ENCODE assay signal across 18 cellular contexts in genomic region chr1:54329337-54329954, GRCh38.
A peak's percentile ranks its signal among the peaks of the same experiment; 100 is the strongest.
DNase-seq lines count a peak whose midpoint lies in the region; ATAC-seq and TF ChIP-seq lines count a peak whose summit lies in the region.
"Had no signal": no experiment of that assay in that cellular context is flagged by ENCODE, and none has a peak within 500 bp of the region (broad histone marks: within the 10 kb centered on the region; RNA-seq: fewer than 3 reads in every experiment).

No MANE protein-coding gene starts in this region.

- peaks cover 56 to 95% of the 10 kb centered on the region in 2 experiments for H3K79me1 ChIP-seq in IMR-90 (ENCODE audit: low read depth in 1 of 2, low read length in 2 of 2)
- peaks cover 54% of the 10 kb centered on the region for H3K79me1 ChIP-seq in mesenchymal stem cell (replicated peaks; ENCODE audit: low read length, poor library complexity, severe bottlenecking)

- H2BK120ac ChIP-seq in IMR-90 (ENCODE audit: low read depth, low read length): no peak overlapping the region
- no peak overlapping the region for H2BK120ac ChIP-seq in mesenchymal stem cell (ENCODE audit: low read depth, low read length)

- H3K9me3 ChIP-seq in IMR-90 (ENCODE audit: control insufficient read depth, insufficient read depth, low read length) (no peaks in the 10 kb centered on the region), mesenchymal stem cell (ENCODE audit: control insufficient read depth, low read length) (no peaks in the 10 kb centered on the region)
- H3K9me3 ChIP-seq: suprapubic skin had no signal

- no peak for TF ChIP-seq POLR2A in IMR-90 (IDR thresholded peaks at IDR 0.05; ENCODE audit: low read depth, low read length)

- no peak overlapping the region for H3K4me3 ChIP-seq in IMR-90 (ENCODE audit: insufficient read depth, low read depth, low read length)
- H3K4me3 ChIP-seq in mesenchymal stem cell (ENCODE audit: insufficient read depth in 1 of 2, low read depth in 1 of 2, low read length in 2 of 2): no peak overlapping the region
- H3K4me3 ChIP-seq: hepatocyte, PC-9, suprapubic skin had no signal

- H4K91ac ChIP-seq in IMR-90 (ENCODE audit: insufficient read depth, low read depth, low read length) (no peak overlapping the region), mesenchymal stem cell (ENCODE audit: low read length) (no peak overlapping the region)

- H3K4ac ChIP-seq in IMR-90 (ENCODE audit: low read depth, low read length) (no peak overlapping the region), mesenchymal stem cell (ENCODE audit: low read depth in 1 of 2, low read length in 2 of 2) (peak overlapping the region; percentile 3 to 31)

- H3K36me3 ChIP-seq in IMR-90 (ENCODE audit: control insufficient read depth, insufficient read depth, low read length) (peaks cover 4% of the 10 kb centered on the region; the same call in 1 of the 2 replicates), mesenchymal stem cell (ENCODE audit: control insufficient read depth in 1 of 2, insufficient read depth in 2 of 2, low read depth in 1 of 2, low read length in 2 of 2) (peaks cover 0 to 12% of the 10 kb centered on the region in 2 experiments)
- H3K36me3 ChIP-seq: suprapubic skin had no signal

- H3K14ac ChIP-seq in IMR-90 (replicated peaks; ENCODE audit: low read depth, low read length) (peak overlapping the region; percentile 8), mesenchymal stem cell (ENCODE audit: low read length in 2 of 2) (peak overlapping the region in 1 of 2 experiments; percentile 94)

- H3K36me3 Mint-ChIP-seq in chondrocyte (ENCODE audit: low read depth): no peaks in the 10 kb centered on the region
- peaks cover 16% of the 10 kb centered on the region for H3K36me3 Mint-ChIP-seq in stimulated activated effector memory CD8-positive, alpha-beta T cell treated with anti-CD3 and anti-CD28 coated beads, Interleukin-12 subunit alpha, Interleukin-12 subunit beta, amount 100 ng/mL, for 72 hours
- H3K36me3 Mint-ChIP-seq in activated T-helper 2 cell treated with anti-CD3 and anti-CD28 coated beads, Interferon-gamma antibody, Interleukin-2, Interleukin-4, amounts not matched to agents 10 μg/mL and 5 μg/mL and 100 μg/mL, durations not matched to agents 14 hours and 24 hours and 36 hours (ENCODE audit: low read depth): no peaks in the 10 kb centered on the region

- H2BK20ac ChIP-seq in IMR-90 (ENCODE audit: low read depth, low read length): no peak overlapping the region

- peaks cover 47% of the 10 kb centered on the region for H3K9me1 ChIP-seq in IMR-90 (ENCODE audit: insufficient read depth, low read length)

- peak overlapping the region; percentile 8 for H3K27ac Mint-ChIP-seq in chondrocyte (ENCODE audit: unreplicated experiment)
- peak overlapping the region; percentile 79 for H3K27ac Mint-ChIP-seq in stimulated activated effector memory CD8-positive, alpha-beta T cell treated with anti-CD3 and anti-CD28 coated beads, Interleukin-12 subunit alpha, Interleukin-12 subunit beta, amount 100 ng/mL, for 72 hours
- H3K27ac Mint-ChIP-seq in activated T-helper 2 cell treated with anti-CD3 and anti-CD28 coated beads, Interferon-gamma antibody, Interleukin-2, Interleukin-4, amounts not matched to agents 10 μg/mL and 5 μg/mL and 100 μg/mL, durations not matched to agents 14 hours and 24 hours and 36 hours: no peak overlapping the region

- ATAC-seq in IMR-90 (ENCODE audit: low read depth): no peak
- ATAC-seq in stimulated activated effector memory CD8-positive, alpha-beta T cell treated with anti-CD3 and anti-CD28 coated beads, Interleukin-12 subunit alpha, Interleukin-12 subunit beta, amount 100 ng/mL, for 72 hours: no peak
- ATAC-seq: activated T-helper 17 cell treated with anti-CD3 and anti-CD28 coated beads, Interleukin-2, amount 50 U/mL, for 72 hours; sciatic nerve had no signal

- H3K27ac ChIP-seq in IMR-90 (ENCODE audit: insufficient read depth, low read length) (no peak overlapping the region), mesenchymal stem cell (ENCODE audit: low read length, poor library complexity, severe bottlenecking) (no peak overlapping the region)
- H3K27ac ChIP-seq: PC-9, suprapubic skin had no signal

- no peaks in the 10 kb centered on the region for H3K9me3 Mint-ChIP-seq in chondrocyte (ENCODE audit: low read depth)
- no peaks in the 10 kb centered on the region for H3K9me3 Mint-ChIP-seq in stimulated activated effector memory CD8-positive, alpha-beta T cell treated with anti-CD3 and anti-CD28 coated beads, Interleukin-12 subunit alpha, Interleukin-12 subunit beta, amount 100 ng/mL, for 72 hours
- H3K9me3 Mint-ChIP-seq in activated T-helper 2 cell treated with anti-CD3 and anti-CD28 coated beads, Interferon-gamma antibody, Interleukin-2, Interleukin-4, amounts not matched to agents 10 μg/mL and 5 μg/mL and 100 μg/mL, durations not matched to agents 14 hours and 24 hours and 36 hours: no peaks in the 10 kb centered on the region
- H3K9me3 Mint-ChIP-seq: activated T-helper 17 cell treated with anti-CD3 and anti-CD28 coated beads, Interleukin-2, amount 50 U/mL, for 72 hours had no signal

- dilution Hi-C loops in IMR-90 (cut with HindIII; ENCODE audit: low sequenced_read_pairs, unreplicated experiment): no loop called here

- CTCF ChIA-PET in IMR-90 (lab: Yijun Ruan, JAX): no interaction called here

- in situ Hi-C loops in IMR-90 (cut with MboI; ENCODE audit: low sequenced_read_pairs): no loop called here

- intact Hi-C loops in IMR-90 (cut with micrococcal nuclease): no loop called here
- intact Hi-C loops in activated T-helper 2 cell treated with anti-CD3 and anti-CD28 coated beads, Interferon-gamma antibody, Interleukin-2, Interleukin-4, amounts not matched to agents 10 μg/mL and 5 μg/mL and 100 μg/mL, durations not matched to agents 14 hours and 24 hours and 36 hours (cut with micrococcal nuclease): no loop called here

- H3K23ac ChIP-seq in IMR-90 (ENCODE audit: low read depth, low read length): no peak overlapping the region; the same call in 1 of the 2 replicates
- H3K23ac ChIP-seq in mesenchymal stem cell (ENCODE audit: low read length in 2 of 2): no peak overlapping the region

- WGBS in IMR-90 (ENCODE audit: extremely low coverage in 2 of 2, insufficient read length in 1 of 2), 2 experiments: no CpG with 5 or more reads among the region's 3 CpGs
- 83% methylated on average over 3 of the region's 3 CpGs for WGBS in mesenchymal stem cell

- POLR2A ChIA-PET in IMR-90 (lab: Charles Lee; ENCODE audit: unreplicated experiment): no interaction called here

- BruUV-seq in IMR-90 (replicated peaks; lab: Mats Ljungman, UMichigan): no TSS peak

- TF ChIP-seq CTCF in IMR-90 (conservative IDR thresholded peaks at IDR 0.05; ENCODE audit: low read depth, low read length) (no peak), chondrocyte (IDR thresholded peaks at IDR 0.05) (no peak)

- no peak for TF ChIP-seq RAD21 in IMR-90 (IDR thresholded peaks at IDR 0.05; ENCODE audit: low read length)

- H3K18ac ChIP-seq in IMR-90 (ENCODE audit: low read depth, low read length) (no peak overlapping the region), mesenchymal stem cell (ENCODE audit: low read depth in 1 of 2, low read length in 2 of 2) (peak overlapping the region in 1 of 2 experiments; percentile 38)

- H2BK15ac ChIP-seq in IMR-90 (ENCODE audit: low read depth, low read length): no peak overlapping the region
- H2BK15ac ChIP-seq in mesenchymal stem cell (ENCODE audit: low read depth, poor library complexity, severe bottlenecking): no peak overlapping the region

- H3K4me2 ChIP-seq in IMR-90 (ENCODE audit: low read depth, low read length): no peak overlapping the region
- H3K4me2 ChIP-seq in mesenchymal stem cell (ENCODE audit: low read length, poor library complexity, severe bottlenecking): no peak overlapping the region
- H3K4me2 ChIP-seq: hepatocyte, PC-9 had no signal

- H2AFZ ChIP-seq in IMR-90 (replicated peaks; ENCODE audit: low read length, poor library complexity) (no peak overlapping the region), mesenchymal stem cell (ENCODE audit: low read depth, low read length) (no peak overlapping the region)
- H2AFZ ChIP-seq: hepatocyte, PC-9 had no signal

- H3K4me1 ChIP-seq in IMR-90 (ENCODE audit: control insufficient read depth, insufficient read depth, low read length) (peaks cover 63% of the 10 kb centered on the region), mesenchymal stem cell (ENCODE audit: control insufficient read depth, insufficient read depth, low read depth, low read length) (peaks cover 20% of the 10 kb centered on the region)

- H3K9ac ChIP-seq in IMR-90 (ENCODE audit: low read depth, low read length) (no peak overlapping the region), mesenchymal stem cell (ENCODE audit: low read length) (no peak overlapping the region)

- peaks cover 21% of the 10 kb centered on the region for H3K4me1 Mint-ChIP-seq in chondrocyte (ENCODE audit: low read depth)
- peaks cover 77% of the 10 kb centered on the region for H3K4me1 Mint-ChIP-seq in stimulated activated effector memory CD8-positive, alpha-beta T cell treated with anti-CD3 and anti-CD28 coated beads, Interleukin-12 subunit alpha, Interleukin-12 subunit beta, amount 100 ng/mL, for 72 hours
- H3K4me1 Mint-ChIP-seq in activated T-helper 2 cell treated with anti-CD3 and anti-CD28 coated beads, Interferon-gamma antibody, Interleukin-2, Interleukin-4, amounts not matched to agents 10 μg/mL and 5 μg/mL and 100 μg/mL, durations not matched to agents 14 hours and 24 hours and 36 hours (ENCODE audit: low read depth): peaks cover 1% of the 10 kb centered on the region

- no peak overlapping the region for H4K8ac ChIP-seq in IMR-90 (ENCODE audit: low read depth in 2 of 2, low read length in 2 of 2)
- H4K8ac ChIP-seq in mesenchymal stem cell (ENCODE audit: low read length): peak overlapping the region; percentile 19

- no peak overlapping the region for H4K5ac ChIP-seq in IMR-90 (ENCODE audit: low read depth, low read length)

- H4K20me1 ChIP-seq in IMR-90 (ENCODE audit: insufficient read depth, low read length): peaks cover 19% of the 10 kb centered on the region; the same call in 1 of the 2 replicates

- DNase-seq in IMR-90 (no peak), chondrocyte (ENCODE audit: low spot score) (no peak), mesenchymal stem cell (peak; percentile 44), NCI-H748 (lab: John Stamatoyannopoulos, UW; ENCODE audit: unreplicated experiment) (no peak), OCI-M1 (lab: John Stamatoyannopoulos, UW) (no peak)
- no peak for DNase-seq in stimulated activated effector memory CD8-positive, alpha-beta T cell treated with anti-CD3 and anti-CD28 coated beads, Interleukin-12 subunit alpha, Interleukin-12 subunit beta, amount 100 ng/mL, for 72 hours (ENCODE audit: low spot score in 2 of 2)
- no peak for DNase-seq in activated T-helper 2 cell treated with anti-CD3 and anti-CD28 coated beads, Interferon-gamma antibody, Interleukin-2, Interleukin-4, amounts not matched to agents 10 μg/mL and 5 μg/mL and 100 μg/mL, durations not matched to agents 14 hours and 24 hours and 36 hours (ENCODE audit: low spot score)
- no peak for DNase-seq in stimulated activated CD4-positive, alpha-beta T cell treated with anti-CD3 and anti-CD28 coated beads, Interleukin-15, amount 100 ng/mL, for 24 hours
- DNase-seq: activated CD4-positive, alpha-beta T cell treated with anti-CD3 and anti-CD28 coated beads for 48 hours; Kasumi-1; mammary epithelial cell; NCI-H2029; PC-9; T-helper 1 cell had no signal

- H3K56ac ChIP-seq in IMR-90 (ENCODE audit: extremely low read depth, insufficient read depth, low read length): no peak overlapping the region

- H3K27me3 ChIP-seq in IMR-90 (ENCODE audit: control insufficient read depth, insufficient read depth, low read length) (no peaks in the 10 kb centered on the region), mesenchymal stem cell (ENCODE audit: control insufficient read depth in 1 of 2, insufficient read depth in 1 of 2, low read length in 2 of 2) (no peaks in the 10 kb centered on the region)
- H3K27me3 ChIP-seq: hepatocyte, suprapubic skin had no signal

- H2AK5ac ChIP-seq in IMR-90 (ENCODE audit: low read depth, low read length) (no peak overlapping the region), mesenchymal stem cell (ENCODE audit: low read length, severe bottlenecking) (no peak overlapping the region)

- peak overlapping the region in 1 of 2 experiments; percentile 81 for H2BK12ac ChIP-seq in mesenchymal stem cell (ENCODE audit: low read length in 2 of 2)

- H3K27me3 Mint-ChIP-seq in chondrocyte (ENCODE audit: low read depth): no peaks in the 10 kb centered on the region
- H3K27me3 Mint-ChIP-seq in activated T-helper 2 cell treated with anti-CD3 and anti-CD28 coated beads, Interferon-gamma antibody, Interleukin-2, Interleukin-4, amounts not matched to agents 10 μg/mL and 5 μg/mL and 100 μg/mL, durations not matched to agents 14 hours and 24 hours and 36 hours (ENCODE audit: low read depth): no peaks in the 10 kb centered on the region
- H3K27me3 Mint-ChIP-seq: activated T-helper 17 cell treated with anti-CD3 and anti-CD28 coated beads, Interleukin-2, amount 50 U/mL, for 72 hours had no signal

- H2BK5ac ChIP-seq in IMR-90 (ENCODE audit: low read depth, low read length, poor library complexity, severe bottlenecking) (no peak overlapping the region), mesenchymal stem cell (ENCODE audit: low read depth, low read length, poor library complexity, severe bottlenecking) (no peak overlapping the region)

- H3K4me3 Mint-ChIP-seq in chondrocyte (ENCODE audit: unreplicated experiment): no peak overlapping the region
- H3K4me3 Mint-ChIP-seq in stimulated activated effector memory CD8-positive, alpha-beta T cell treated with anti-CD3 and anti-CD28 coated beads, Interleukin-12 subunit alpha, Interleukin-12 subunit beta, amount 100 ng/mL, for 72 hours: no peak overlapping the region
- no peak overlapping the region for H3K4me3 Mint-ChIP-seq in activated T-helper 2 cell treated with anti-CD3 and anti-CD28 coated beads, Interferon-gamma antibody, Interleukin-2, Interleukin-4, amounts not matched to agents 10 μg/mL and 5 μg/mL and 100 μg/mL, durations not matched to agents 14 hours and 24 hours and 36 hours (ENCODE audit: low read depth)
- H3K4me3 Mint-ChIP-seq: activated T-helper 17 cell treated with anti-CD3 and anti-CD28 coated beads, Interleukin-2, amount 50 U/mL, for 72 hours had no signal

- no peak overlapping the region for H2AK9ac ChIP-seq in IMR-90 (replicated peaks; ENCODE audit: low read depth, low read length, poor library complexity)
